Comparison of ENCODE assay signal across 18 cellular contexts in genomic region chr14:68018598-68018997, GRCh38.
DNase-seq lines count a peak whose midpoint lies in the region; ATAC-seq, FAIRE-seq and TF ChIP-seq lines count a peak whose summit lies in the region.
"Had no signal": no experiment of that assay in that cellular context is flagged by ENCODE, and none has a peak within 500 bp of the region (broad histone marks: within the 10 kb centered on the region; RNA-seq: fewer than 3 reads in every experiment).

No MANE protein-coding gene starts in this region.

- peaks cover 8% of the 10 kb centered on the region for H3K4me1 ChIP-seq in rectal smooth muscle tissue (ENCODE audit: control insufficient read depth, insufficient read depth, low read length)
- H3K4me1 ChIP-seq: ascending aorta had no signal

- no peak for TF ChIP-seq CTCF in fibroblast of mammary gland (conservative IDR thresholded peaks at IDR 0.05; ENCODE audit: control insufficient read depth, insufficient read depth, low read depth, low read length)

- no peak for ATAC-seq in GM21526 (IDR thresholded peaks at IDR 0.05; ENCODE audit: low FRiP score, unreplicated experiment)
- ATAC-seq: psoas muscle had no signal

- no peaks in the 10 kb centered on the region for H3K27me3 ChIP-seq in rectal smooth muscle tissue (ENCODE audit: control insufficient read depth, insufficient read depth, low read length)
- H3K27me3 ChIP-seq: ascending aorta, stomach had no signal

- H3K4me3 ChIP-seq in fibroblast of mammary gland (ENCODE audit: control insufficient read depth, low read depth, low read length) (no peak overlapping the region), rectal smooth muscle tissue (ENCODE audit: low read length) (no peak overlapping the region)
- H3K4me3 ChIP-seq: ascending aorta, psoas muscle, stomach had no signal

- no peak for FAIRE-seq in GM12891 (lab: Jason Lieb, UNC)
- FAIRE-seq: endothelial cell of umbilical vein had no signal

- peak overlapping the region; percentile 44 for H3K27ac ChIP-seq in rectal smooth muscle tissue (ENCODE audit: low read depth, low read length)
- H3K27ac ChIP-seq: ascending aorta, psoas muscle had no signal

- no peaks in the 10 kb centered on the region for H3K36me3 ChIP-seq in rectal smooth muscle tissue (ENCODE audit: control insufficient read depth, insufficient read depth, low read length)
- H3K36me3 ChIP-seq: ascending aorta, stomach had no signal

- H3K9ac ChIP-seq in rectal smooth muscle tissue (ENCODE audit: low read length) = no peak overlapping the region

- no peak for TF ChIP-seq POLR2A in GM12891 (IDR thresholded peaks at IDR 0.05; ENCODE audit: low read depth, low read length)

- peak; percentile 51 for DNase-seq in ELR (ENCODE audit: low read depth)
- DNase-seq in NCI-H69 (lab: John Stamatoyannopoulos, UW) = peak; percentile 64
- DNase-seq in fibroblast of mammary gland (ENCODE audit: low read depth) = peak; percentile 7
- no peak for DNase-seq in DMS 273 (lab: John Stamatoyannopoulos, UW; ENCODE audit: unreplicated experiment)
- no peak for DNase-seq in anterior cingulate cortex (lab: John Stamatoyannopoulos, UW)
- DNase-seq in GM12891 (ENCODE audit: insufficient read length, low spot score) = no peak
- DNase-seq: activated CD4-positive, alpha-beta T cell treated with anti-CD3 and anti-CD28 coated beads for 48 hours; activated CD8-positive, alpha-beta memory T cell treated with anti-CD3 and anti-CD28 coated beads, Interleukin-2, amount 50 U/mL, for 48 hours; activated naive CD4-positive, alpha-beta T cell; CD8-positive, alpha-beta memory T cell; IMR-90; NCI-H1930; psoas muscle; stomach had no signal

TF ChIP-seq in GM12891, 5 proteins besides CTCF, POLR2A, EP300 and RAD21:
- TF ChIP-seq SPI1 (IDR thresholded peaks at IDR 0.05; ENCODE audit: low read depth, low read length) = no peak

Comparison
In these comparisons a context has a peak if more than half of its experiments do, and no peak if none do; other contexts are left out.
1. DNase-seq: peak in ELR (single experiment), NCI-H69 (single experiment) and fibroblast of mammary gland (single experiment); none in DMS 273 (single experiment), anterior cingulate cortex (0 of 58) and GM12891 (single experiment).